In genomic region chr11:2409026-2409553, GRCh38 we compare ENCODE assay signal across 15 cellular contexts. TPM values are rescaled to one million over a fixed set of nuclear protein-coding genes. Genes with fewer than 3 reads are reported as not detected.
DNase-seq lines count a peak whose midpoint lies in the region; TF ChIP-seq lines count a peak whose summit lies in the region.
"Had no signal": no experiment of that assay in that cellular context is flagged by ENCODE, and none has a peak within 500 bp of the region (broad histone marks: within the 10 kb centered on the region; RNA-seq: fewer than 3 reads in every experiment).

No MANE protein-coding gene starts in this region.

- peak overlapping the region; percentile 93 for H3K27ac Mint-ChIP-seq in progenitor cell of endocrine pancreas
- H3K27ac Mint-ChIP-seq: CD4-positive, alpha-beta T cell had no signal

- H3K27ac ChIP-seq in BLaER1 (peak overlapping the region; percentile 52; the same call in 1 of the 2 replicates), mesenchymal stem cell (ENCODE audit: low read length, poor library complexity, severe bottlenecking) (no peak overlapping the region)

- H3K9me3 Mint-ChIP-seq in progenitor cell of endocrine pancreas (ENCODE audit: low read depth), result no peaks in the 10 kb centered on the region
- H3K9me3 Mint-ChIP-seq: CD4-positive, alpha-beta T cell had no signal

- no peak overlapping the region for H3K4ac ChIP-seq in mesenchymal stem cell (ENCODE audit: low read depth in 1 of 2, low read length in 2 of 2)

- H3K18ac ChIP-seq in mesenchymal stem cell (ENCODE audit: low read depth in 1 of 2, low read length in 2 of 2), result no peak overlapping the region

- no peak overlapping the region for H2BK5ac ChIP-seq in mesenchymal stem cell (ENCODE audit: low read depth, low read length, poor library complexity, severe bottlenecking)

- H3K27me3 Mint-ChIP-seq in progenitor cell of endocrine pancreas, result no peaks in the 10 kb centered on the region
- H3K27me3 Mint-ChIP-seq: CD4-positive, alpha-beta T cell had no signal

- H4K20me1 ChIP-seq in BLaER1, result no peaks in the 10 kb centered on the region

- H4K8ac ChIP-seq in mesenchymal stem cell (ENCODE audit: low read length), result peak overlapping the region; percentile 57

- H3K23ac ChIP-seq in mesenchymal stem cell (ENCODE audit: low read length in 2 of 2), result no peak overlapping the region

- no peaks in the 10 kb centered on the region for H3K79me1 ChIP-seq in mesenchymal stem cell (replicated peaks; ENCODE audit: low read length, poor library complexity, severe bottlenecking)

- H3K9ac ChIP-seq in BLaER1 (peak overlapping the region; percentile 32; the same call in 1 of the 2 replicates), NT2/D1 (ENCODE audit: insufficient read length, low read depth) (peak overlapping the region; percentile 50), mesenchymal stem cell (ENCODE audit: low read length) (no peak overlapping the region)

- peaks cover 37% of the 10 kb centered on the region for H3K4me1 ChIP-seq in BLaER1
- H3K4me1 ChIP-seq in NT2/D1 (ENCODE audit: insufficient read depth, insufficient read length), result peaks cover 19% of the 10 kb centered on the region
- peaks cover 12% of the 10 kb centered on the region for H3K4me1 ChIP-seq in mesenchymal stem cell (ENCODE audit: control insufficient read depth, insufficient read depth, low read depth, low read length)

- H3K9me3 ChIP-seq in BLaER1, result no peaks in the 10 kb centered on the region
- no peaks in the 10 kb centered on the region for H3K9me3 ChIP-seq in NT2/D1 (ENCODE audit: insufficient read depth, low read length)
- no peaks in the 10 kb centered on the region for H3K9me3 ChIP-seq in mesenchymal stem cell (ENCODE audit: control insufficient read depth, low read length)

- peak overlapping the region; percentile 55 for H2AFZ ChIP-seq in mesenchymal stem cell (ENCODE audit: low read depth, low read length)

- H2BK15ac ChIP-seq in mesenchymal stem cell (ENCODE audit: low read depth, poor library complexity, severe bottlenecking), result no peak overlapping the region

- H3K4me2 ChIP-seq in BLaER1, result peak overlapping the region; percentile 91
- H3K4me2 ChIP-seq in mesenchymal stem cell (ENCODE audit: low read length, poor library complexity, severe bottlenecking), result no peak overlapping the region

- no peak overlapping the region for H2BK120ac ChIP-seq in mesenchymal stem cell (ENCODE audit: low read depth, low read length)

- H3K14ac ChIP-seq in mesenchymal stem cell (ENCODE audit: low read length in 2 of 2), result no peak overlapping the region

- peaks cover 29% of the 10 kb centered on the region for H3K4me1 Mint-ChIP-seq in progenitor cell of endocrine pancreas (ENCODE audit: low read depth)

- no peaks in the 10 kb centered on the region for H3K36me3 Mint-ChIP-seq in progenitor cell of endocrine pancreas (ENCODE audit: insufficient read depth)

- H3K27me3 ChIP-seq in BLaER1 (peaks cover 26% of the 10 kb centered on the region), NT2/D1 (ENCODE audit: insufficient read depth, insufficient read length) (no peaks in the 10 kb centered on the region), mesenchymal stem cell (ENCODE audit: control insufficient read depth in 1 of 2, insufficient read depth in 1 of 2, low read length in 2 of 2) (peaks cover 40% of the 10 kb centered on the region in 2 experiments)

- TF ChIP-seq CTCF in progenitor cell of endocrine pancreas (IDR thresholded peaks at IDR 0.05; ENCODE audit: unreplicated experiment), result no peak
- TF ChIP-seq CTCF in GM13977 (IDR thresholded peaks at IDR 0.05; ENCODE audit: extremely low read depth, insufficient read depth, missing control alignments), result no peak

- in situ Hi-C loops in GM13977 (cut with MboI; ENCODE audit: low pct_unique_long_range_greater_than_20kb, low sequenced_read_pairs, unreplicated experiment), result loop anchor here (25.0 kb wide), 1 partner anchor 222 kb away; no protein-coding TSS in a partner anchor

- no peak overlapping the region for H3K4me3 ChIP-seq in BLaER1
- H3K4me3 ChIP-seq in NT2/D1 (ENCODE audit: insufficient read length, low read depth), result no peak overlapping the region
- H3K4me3 ChIP-seq in mesenchymal stem cell (ENCODE audit: insufficient read depth in 1 of 2, low read depth in 1 of 2, low read length in 2 of 2), result no peak overlapping the region

- DNase-seq in NT2/D1 (ENCODE audit: low read depth, low spot score), result no peak
- no peak for DNase-seq in mesenchymal stem cell
- DNase-seq in progenitor cell of endocrine pancreas (ENCODE audit: low spot score, unreplicated experiment), result no peak
- DNase-seq in GM13977 (ENCODE audit: low spot score), result no peak
- DNase-seq in Ammon's horn (ENCODE audit: low spot score), result no peak
- no peak for DNase-seq in activated gamma-delta T cell treated with Interleukin-2 at 50 U/mL for 16 hours
- DNase-seq: Calu3; CD4-positive, alpha-beta T cell; HCEC 1CT; NCI-H187; NCI-H526 treated with DMSO at 0.1 percent for 48 hours; SHP77 treated with DMSO at 0.1 percent for 48 hours had no signal

- H4K91ac ChIP-seq in mesenchymal stem cell (ENCODE audit: low read length), result no peak overlapping the region

- no peak overlapping the region for H2AK5ac ChIP-seq in mesenchymal stem cell (ENCODE audit: low read length, severe bottlenecking)

- peaks cover 10% of the 10 kb centered on the region for H3K36me3 ChIP-seq in BLaER1
- peaks cover 12% of the 10 kb centered on the region for H3K36me3 ChIP-seq in NT2/D1 (ENCODE audit: insufficient read depth, insufficient read length, low read length)
- peaks cover 4 to 9% of the 10 kb centered on the region in 2 experiments for H3K36me3 ChIP-seq in mesenchymal stem cell (ENCODE audit: control insufficient read depth in 1 of 2, insufficient read depth in 2 of 2, low read depth in 1 of 2, low read length in 2 of 2)

- WGBS in mesenchymal stem cell, result 31% methylated on average over 12 of the region's 18 CpGs

- peak overlapping the region; percentile 54 for H3K4me3 Mint-ChIP-seq in progenitor cell of endocrine pancreas (ENCODE audit: low read depth)
- H3K4me3 Mint-ChIP-seq: CD4-positive, alpha-beta T cell had no signal

- H2BK12ac ChIP-seq in mesenchymal stem cell (ENCODE audit: low read length in 2 of 2), result no peak overlapping the region

RNA-seq across cellular contexts. Expression of gene TSSC4, which starts 8.5 kb away (rescaled TPM):
- polyA plus RNA-seq in mesenchymal stem cell (2013, experiment 1 of 2), result 69.3 TPM
- polyA plus RNA-seq in mesenchymal stem cell (2013, experiment 2 of 2), result 73.7 TPM
- 50.2 and 54.5 TPM in 2 replicates for total RNA-seq in progenitor cell of endocrine pancreas

RNA-seq across cellular contexts. Expression of gene CD81, which starts 32.0 kb away (rescaled TPM):
- polyA plus RNA-seq in mesenchymal stem cell (2013, experiment 1 of 2), result 422 TPM
- polyA plus RNA-seq in mesenchymal stem cell (2013, experiment 2 of 2), result 433 TPM
- 166 and 171 TPM in 2 replicates for total RNA-seq in progenitor cell of endocrine pancreas

RNA-seq across cellular contexts. Expression of gene TRPM5, which starts 35.2 kb away (rescaled TPM):
- not detected for polyA plus RNA-seq in mesenchymal stem cell (2013, experiment 1 of 2)
- polyA plus RNA-seq in mesenchymal stem cell (2013, experiment 2 of 2), result not detected
- 0.46 and 0.84 TPM in 2 replicates for total RNA-seq in progenitor cell of endocrine pancreas
- total RNA-seq: Calu3, OCI-LY7 had no signal

RNA-seq across cellular contexts. Expression of gene KCNQ1, which starts 35.7 kb away (rescaled TPM):
- polyA plus RNA-seq in mesenchymal stem cell (2013, experiment 1 of 2), result 0.03 TPM
- 0.03 TPM for polyA plus RNA-seq in mesenchymal stem cell (2013, experiment 2 of 2)
- 3.1 and 3.3 TPM in 2 replicates for total RNA-seq in progenitor cell of endocrine pancreas
- total RNA-seq: HT1080 had no signal
